1 cellular context compared by ENCODE assay signal in genomic region chr5:74684900-74685851, GRCh38.
TF ChIP-seq lines count a peak whose summit lies in the region.

Gene HEXB, plus strand, starts transcription at chr5:74685233. Its CDS starts 28 bp downstream, at chr5:74685261.

TF ChIP-seq in K562, 482 proteins besides CTCF, POLR2A, EP300 and RAD21 (continued from another document and continues in another):
- TF ChIP-seq, protein P1, sequence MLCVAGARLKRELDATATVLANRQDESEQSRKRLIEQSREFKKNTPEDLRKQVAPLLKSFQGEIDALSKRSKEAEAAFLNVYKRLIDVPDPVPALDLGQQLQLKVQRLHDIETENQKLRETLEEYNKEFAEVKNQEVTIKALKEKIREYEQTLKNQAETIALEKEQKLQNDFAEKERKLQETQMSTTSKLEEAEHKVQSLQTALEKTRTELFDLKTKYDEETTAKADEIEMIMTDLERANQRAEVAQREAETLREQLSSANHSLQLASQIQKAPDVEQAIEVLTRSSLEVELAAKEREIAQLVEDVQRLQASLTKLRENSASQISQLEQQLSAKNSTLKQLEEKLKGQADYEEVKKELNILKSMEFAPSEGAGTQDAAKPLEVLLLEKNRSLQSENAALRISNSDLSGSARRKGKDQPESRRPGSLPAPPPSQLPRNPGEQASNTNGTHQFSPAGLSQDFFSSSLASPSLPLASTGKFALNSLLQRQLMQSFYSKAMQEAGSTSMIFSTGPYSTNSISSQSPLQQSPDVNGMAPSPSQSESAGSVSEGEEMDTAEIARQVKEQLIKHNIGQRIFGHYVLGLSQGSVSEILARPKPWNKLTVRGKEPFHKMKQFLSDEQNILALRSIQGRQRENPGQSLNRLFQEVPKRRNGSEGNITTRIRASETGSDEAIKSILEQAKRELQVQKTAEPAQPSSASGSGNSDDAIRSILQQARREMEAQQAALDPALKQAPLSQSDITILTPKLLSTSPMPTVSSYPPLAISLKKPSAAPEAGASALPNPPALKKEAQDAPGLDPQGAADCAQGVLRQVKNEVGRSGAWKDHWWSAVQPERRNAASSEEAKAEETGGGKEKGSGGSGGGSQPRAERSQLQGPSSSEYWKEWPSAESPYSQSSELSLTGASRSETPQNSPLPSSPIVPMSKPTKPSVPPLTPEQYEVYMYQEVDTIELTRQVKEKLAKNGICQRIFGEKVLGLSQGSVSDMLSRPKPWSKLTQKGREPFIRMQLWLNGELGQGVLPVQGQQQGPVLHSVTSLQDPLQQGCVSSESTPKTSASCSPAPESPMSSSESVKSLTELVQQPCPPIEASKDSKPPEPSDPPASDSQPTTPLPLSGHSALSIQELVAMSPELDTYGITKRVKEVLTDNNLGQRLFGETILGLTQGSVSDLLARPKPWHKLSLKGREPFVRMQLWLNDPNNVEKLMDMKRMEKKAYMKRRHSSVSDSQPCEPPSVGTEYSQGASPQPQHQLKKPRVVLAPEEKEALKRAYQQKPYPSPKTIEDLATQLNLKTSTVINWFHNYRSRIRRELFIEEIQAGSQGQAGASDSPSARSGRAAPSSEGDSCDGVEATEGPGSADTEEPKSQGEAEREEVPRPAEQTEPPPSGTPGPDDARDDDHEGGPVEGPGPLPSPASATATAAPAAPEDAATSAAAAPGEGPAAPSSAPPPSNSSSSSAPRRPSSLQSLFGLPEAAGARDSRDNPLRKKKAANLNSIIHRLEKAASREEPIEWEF (CRISPR knock-in tag; IDR thresholded peaks at IDR 0.05) = no peak
- TF ChIP-seq, protein P2, sequence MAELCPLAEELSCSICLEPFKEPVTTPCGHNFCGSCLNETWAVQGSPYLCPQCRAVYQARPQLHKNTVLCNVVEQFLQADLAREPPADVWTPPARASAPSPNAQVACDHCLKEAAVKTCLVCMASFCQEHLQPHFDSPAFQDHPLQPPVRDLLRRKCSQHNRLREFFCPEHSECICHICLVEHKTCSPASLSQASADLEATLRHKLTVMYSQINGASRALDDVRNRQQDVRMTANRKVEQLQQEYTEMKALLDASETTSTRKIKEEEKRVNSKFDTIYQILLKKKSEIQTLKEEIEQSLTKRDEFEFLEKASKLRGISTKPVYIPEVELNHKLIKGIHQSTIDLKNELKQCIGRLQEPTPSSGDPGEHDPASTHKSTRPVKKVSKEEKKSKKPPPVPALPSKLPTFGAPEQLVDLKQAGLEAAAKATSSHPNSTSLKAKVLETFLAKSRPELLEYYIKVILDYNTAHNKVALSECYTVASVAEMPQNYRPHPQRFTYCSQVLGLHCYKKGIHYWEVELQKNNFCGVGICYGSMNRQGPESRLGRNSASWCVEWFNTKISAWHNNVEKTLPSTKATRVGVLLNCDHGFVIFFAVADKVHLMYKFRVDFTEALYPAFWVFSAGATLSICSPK (IDR thresholded peaks at IDR 0.05; ENCODE audit: borderline replicate concordance) = no peak
- TF ChIP-seq AFF4 (CRISPR knock-in tag; IDR thresholded peaks at IDR 0.05) (peak; percentile 88), EWSR1 (IDR thresholded peaks at IDR 0.05; ENCODE audit: borderline replicate concordance, low read depth, partially characterized antibody) (no peak), ZNF431 (CRISPR knock-in tag; IDR thresholded peaks at IDR 0.05) (no peak), ZNF444 (CRISPR knock-in tag; IDR thresholded peaks at IDR 0.05) (no peak), HMBOX1 (IDR thresholded peaks at IDR 0.05) (no peak), ZNF436 (CRISPR knock-in tag; IDR thresholded peaks at IDR 0.05) (no peak), MCM7 (IDR thresholded peaks at IDR 0.05) (no peak), ILF3 (IDR thresholded peaks at IDR 0.05; ENCODE audit: borderline replicate concordance) (no peak), RAD51 (IDR thresholded peaks at IDR 0.05; ENCODE audit: borderline replicate concordance, low read depth) (peak; percentile 76; the same call in 1 of the 2 replicates), ATF7 (IDR thresholded peaks at IDR 0.05) (peak; percentile 64; the same call in 1 of the 2 replicates), RB1 (IDR thresholded peaks at IDR 0.05; ENCODE audit: low read depth) (peak; percentile 89), HBP1 (CRISPR knock-in tag; IDR thresholded peaks at IDR 0.05) (no peak), CXXC5 (CRISPR knock-in tag; IDR thresholded peaks at IDR 0.05) (peak; percentile 75), ELK1 (CRISPR knock-in tag; IDR thresholded peaks at IDR 0.05) (no peak), ETV5 (CRISPR knock-in tag; IDR thresholded peaks at IDR 0.05; ENCODE audit: low read depth) (peak; percentile 52; the same call in 1 of the 2 replicates), HSF4 (CRISPR knock-in tag; IDR thresholded peaks at IDR 0.05; ENCODE audit: borderline replicate concordance) (no peak), PRPF4 (IDR thresholded peaks at IDR 0.05; ENCODE audit: insufficient read depth, low read depth, low read length, poor library complexity, severe bottlenecking) (no peak), ZNF134 (CRISPR knock-in tag; conservative IDR thresholded peaks at IDR 0.05) (0 out of 2 replicates have a peak, but pooled peaks have one; percentile 26), NFXL1 (CRISPR knock-in tag; IDR thresholded peaks at IDR 0.05) (no peak), ZNF696 (CRISPR knock-in tag; conservative IDR thresholded peaks at IDR 0.05) (no peak), ZNF766 (CRISPR knock-in tag; conservative IDR thresholded peaks at IDR 0.05) (peak; percentile 65), NCOA6 (IDR thresholded peaks at IDR 0.05) (peak; percentile 74; the same call in 1 of the 2 replicates), PHTF2 (CRISPR knock-in tag; IDR thresholded peaks at IDR 0.05) (no peak), ADNP (tag; IDR thresholded peaks at IDR 0.05) (0 out of 2 replicates have a peak, but pooled peaks have one; percentile 42), RFX7 (CRISPR knock-in tag; IDR thresholded peaks at IDR 0.05) (no peak), CSDE1 (IDR thresholded peaks at IDR 0.05) (peak in 1 of 2 experiments; percentile 38; a peak in 1 of 4 replicates), CCAR2 (IDR thresholded peaks at IDR 0.05; ENCODE audit: low read depth, low read length) (no peak), LARP7 (IDR thresholded peaks at IDR 0.05) (no peak), U2AF1 (optimal IDR thresholded peaks at IDR 0.05; ENCODE audit: low read depth, low read length) (peak; percentile 93), SIX5 (IDR thresholded peaks at IDR 0.05; ENCODE audit: borderline replicate concordance in 1 of 2, insufficient read depth in 1 of 2, low read depth in 1 of 2, low read length in 2 of 2) (no peak), SRSF1 (IDR thresholded peaks at IDR 0.05; ENCODE audit: low read depth, low read length) (no peak), OTX1 (CRISPR knock-in tag; IDR thresholded peaks at IDR 0.05) (no peak), CHD2 (IDR thresholded peaks at IDR 0.05; ENCODE audit: low read depth, low read length) (no peak), SAFB (IDR thresholded peaks at IDR 0.05; ENCODE audit: borderline replicate concordance, low read depth, low read length) (no peak), SRSF9 (IDR thresholded peaks at IDR 0.05; ENCODE audit: borderline replicate concordance, low read depth, low read length) (no peak), SMAD4 (CRISPR knock-in tag; conservative IDR thresholded peaks at IDR 0.05) (no peak)
- TF ChIP-seq, protein P3, sequence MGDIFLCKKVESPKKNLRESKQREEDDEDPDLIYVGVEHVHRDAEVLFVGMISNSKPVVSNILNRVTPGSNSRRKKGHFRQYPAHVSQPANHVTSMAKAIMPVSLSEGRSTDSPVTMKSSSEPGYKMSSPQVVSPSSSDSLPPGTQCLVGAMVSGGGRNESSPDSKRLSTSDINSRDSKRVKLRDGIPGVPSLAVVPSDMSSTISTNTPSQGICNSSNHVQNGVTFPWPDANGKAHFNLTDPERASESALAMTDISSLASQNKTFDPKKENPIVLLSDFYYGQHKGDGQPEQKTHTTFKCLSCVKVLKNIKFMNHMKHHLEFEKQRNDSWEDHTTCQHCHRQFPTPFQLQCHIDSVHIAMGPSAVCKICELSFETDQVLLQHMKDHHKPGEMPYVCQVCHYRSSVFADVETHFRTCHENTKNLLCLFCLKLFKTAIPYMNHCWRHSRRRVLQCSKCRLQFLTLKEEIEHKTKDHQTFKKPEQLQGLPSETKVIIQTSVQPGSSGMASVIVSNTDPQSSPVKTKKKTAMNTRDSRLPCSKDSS (IDR thresholded peaks at IDR 0.05; ENCODE audit: low read depth, partially characterized antibody) = no peak
- TF ChIP-seq, protein P4, sequence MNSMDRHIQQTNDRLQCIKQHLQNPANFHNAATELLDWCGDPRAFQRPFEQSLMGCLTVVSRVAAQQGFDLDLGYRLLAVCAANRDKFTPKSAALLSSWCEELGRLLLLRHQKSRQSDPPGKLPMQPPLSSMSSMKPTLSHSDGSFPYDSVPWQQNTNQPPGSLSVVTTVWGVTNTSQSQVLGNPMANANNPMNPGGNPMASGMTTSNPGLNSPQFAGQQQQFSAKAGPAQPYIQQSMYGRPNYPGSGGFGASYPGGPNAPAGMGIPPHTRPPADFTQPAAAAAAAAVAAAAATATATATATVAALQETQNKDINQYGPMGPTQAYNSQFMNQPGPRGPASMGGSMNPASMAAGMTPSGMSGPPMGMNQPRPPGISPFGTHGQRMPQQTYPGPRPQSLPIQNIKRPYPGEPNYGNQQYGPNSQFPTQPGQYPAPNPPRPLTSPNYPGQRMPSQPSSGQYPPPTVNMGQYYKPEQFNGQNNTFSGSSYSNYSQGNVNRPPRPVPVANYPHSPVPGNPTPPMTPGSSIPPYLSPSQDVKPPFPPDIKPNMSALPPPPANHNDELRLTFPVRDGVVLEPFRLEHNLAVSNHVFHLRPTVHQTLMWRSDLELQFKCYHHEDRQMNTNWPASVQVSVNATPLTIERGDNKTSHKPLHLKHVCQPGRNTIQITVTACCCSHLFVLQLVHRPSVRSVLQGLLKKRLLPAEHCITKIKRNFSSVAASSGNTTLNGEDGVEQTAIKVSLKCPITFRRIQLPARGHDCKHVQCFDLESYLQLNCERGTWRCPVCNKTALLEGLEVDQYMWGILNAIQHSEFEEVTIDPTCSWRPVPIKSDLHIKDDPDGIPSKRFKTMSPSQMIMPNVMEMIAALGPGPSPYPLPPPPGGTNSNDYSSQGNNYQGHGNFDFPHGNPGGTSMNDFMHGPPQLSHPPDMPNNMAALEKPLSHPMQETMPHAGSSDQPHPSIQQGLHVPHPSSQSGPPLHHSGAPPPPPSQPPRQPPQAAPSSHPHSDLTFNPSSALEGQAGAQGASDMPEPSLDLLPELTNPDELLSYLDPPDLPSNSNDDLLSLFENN (IDR thresholded peaks at IDR 0.05; ENCODE audit: low read depth in 2 of 2, low read length in 2 of 2) = no peak; a peak in 1 of 4 replicates
- TF ChIP-seq, protein P5, sequence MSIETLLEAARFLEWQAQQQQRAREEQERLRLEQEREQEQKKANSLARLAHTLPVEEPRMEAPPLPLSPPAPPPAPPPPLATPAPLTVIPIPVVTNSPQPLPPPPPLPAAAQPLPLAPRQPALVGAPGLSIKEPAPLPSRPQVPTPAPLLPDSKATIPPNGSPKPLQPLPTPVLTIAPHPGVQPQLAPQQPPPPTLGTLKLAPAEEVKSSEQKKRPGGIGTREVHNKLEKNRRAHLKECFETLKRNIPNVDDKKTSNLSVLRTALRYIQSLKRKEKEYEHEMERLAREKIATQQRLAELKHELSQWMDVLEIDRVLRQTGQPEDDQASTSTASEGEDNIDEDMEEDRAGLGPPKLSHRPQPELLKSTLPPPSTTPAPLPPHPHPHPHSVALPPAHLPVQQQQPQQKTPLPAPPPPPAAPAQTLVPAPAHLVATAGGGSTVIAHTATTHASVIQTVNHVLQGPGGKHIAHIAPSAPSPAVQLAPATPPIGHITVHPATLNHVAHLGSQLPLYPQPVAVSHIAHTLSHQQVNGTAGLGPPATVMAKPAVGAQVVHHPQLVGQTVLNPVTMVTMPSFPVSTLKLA (conservative IDR thresholded peaks at IDR 0.05) = peak in 1 of 2 experiments; percentile 54; a peak in 2 of 4 replicates
